Comparison of ENCODE assay signal across 13 cellular contexts in the genomic region with DNA sequence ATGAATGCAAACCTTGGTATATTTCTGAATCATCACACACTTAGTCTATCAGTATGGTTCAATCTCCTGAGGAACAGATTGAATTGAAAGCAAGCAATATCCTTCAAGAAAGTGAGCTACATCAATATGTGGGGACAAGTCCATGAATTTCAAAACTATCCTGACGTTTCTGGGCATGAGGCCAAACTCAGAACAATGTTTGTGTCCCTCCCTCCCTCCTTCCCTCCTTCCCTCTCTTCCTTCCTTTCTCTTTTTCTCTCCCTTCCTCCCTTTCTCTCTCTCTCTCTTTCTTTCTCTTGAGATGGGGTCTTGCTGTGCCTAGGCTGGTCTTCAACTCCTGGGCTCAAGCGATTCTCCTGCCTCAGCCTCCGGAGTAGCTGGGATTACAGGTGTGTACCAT. TPM values are rescaled to one million over a fixed set of nuclear protein-coding genes. Genes with fewer than 3 reads are reported as not detected.
DNase-seq lines count a peak whose midpoint lies in the region; ATAC-seq, FAIRE-seq and TF ChIP-seq lines count a peak whose summit lies in the region.
"Had no signal": no experiment of that assay in that cellular context is flagged by ENCODE, and none has a peak within 500 bp of the region (broad histone marks: within the 10 kb centered on the region; RNA-seq: fewer than 3 reads in every experiment).

No MANE protein-coding gene starts in this region.

- H3K23ac ChIP-seq in IMR-90 (ENCODE audit: low read depth, low read length) = no peak overlapping the region

- no peak overlapping the region for H2BK20ac ChIP-seq in IMR-90 (ENCODE audit: low read depth, low read length)

- H3K36me3 Mint-ChIP-seq in activated naive CD8-positive, alpha-beta T cell treated with anti-CD3 and anti-CD28 coated beads, Interleukin-2, amount 10 ng/mL, durations not matched to agents 7 days and 5 days = peaks cover 39% of the 10 kb centered on the region

- ATAC-seq in IMR-90 (ENCODE audit: low read depth) = peak; percentile 3; the same call in 1 of the 2 replicates
- no peak for ATAC-seq in activated naive CD8-positive, alpha-beta T cell treated with anti-CD3 and anti-CD28 coated beads, Interleukin-2, amount 10 ng/mL, durations not matched to agents 7 days and 5 days (ENCODE audit: low read depth)
- no peak for ATAC-seq in GM18861 (IDR thresholded peaks at IDR 0.05; ENCODE audit: unreplicated experiment)

- H3K4me1 Mint-ChIP-seq in activated naive CD8-positive, alpha-beta T cell treated with anti-CD3 and anti-CD28 coated beads, Interleukin-2, amount 10 ng/mL, durations not matched to agents 7 days and 5 days = peaks cover 56% of the 10 kb centered on the region

- peak; percentile 22 for DNase-seq in Daoy (ENCODE audit: low read depth)
- peak; percentile 55 for DNase-seq in IMR-90
- DNase-seq in activated naive CD8-positive, alpha-beta T cell treated with anti-CD3 and anti-CD28 coated beads, Interleukin-2, amount 10 ng/mL, durations not matched to agents 7 days and 5 days = no peak
- DNase-seq in lung microvascular endothelial cell (ENCODE audit: low read depth in 2 of 2) = peak; percentile 66
- no peak for DNase-seq in GM12892 (ENCODE audit: insufficient read length)
- no peak for DNase-seq in BE2C
- DNase-seq in vagina (ENCODE audit: extremely low spot score in 2 of 2) = no peak
- DNase-seq: dorsolateral prefrontal cortex; H7; left lung; NCI-H187; stimulated activated CD4-positive, alpha-beta T cell treated with anti-CD3 and anti-CD28 coated beads, Interleukin-2, amount 100 ng/mL, for 48 hours had no signal

- no TSS peak for BruUV-seq in IMR-90 (replicated peaks; lab: Mats Ljungman, UMichigan)

- H3K27ac Mint-ChIP-seq in activated naive CD8-positive, alpha-beta T cell treated with anti-CD3 and anti-CD28 coated beads, Interleukin-2, amount 10 ng/mL, durations not matched to agents 7 days and 5 days = peak overlapping the region; percentile 90

- in situ Hi-C loops in IMR-90 (cut with MboI; ENCODE audit: low sequenced_read_pairs) = loop anchor here (10.0 kb wide), 2 partner anchors 46 to 216 kb away; a partner anchor contains a TSS

- H2AK5ac ChIP-seq in IMR-90 (ENCODE audit: low read depth, low read length) = no peak overlapping the region

- H3K27me3 ChIP-seq in IMR-90 (ENCODE audit: control insufficient read depth, insufficient read depth, low read length) = no peaks in the 10 kb centered on the region
- H3K27me3 ChIP-seq in BE2C = no peaks in the 10 kb centered on the region; the same call in 1 of the 2 replicates
- no peaks in the 10 kb centered on the region for H3K27me3 ChIP-seq in vagina
- H3K27me3 ChIP-seq: dorsolateral prefrontal cortex, left lung had no signal

- H3K9me1 ChIP-seq in IMR-90 (ENCODE audit: insufficient read depth, low read length) = peaks cover 7% of the 10 kb centered on the region; the same call in 1 of the 2 replicates

- H3K18ac ChIP-seq in IMR-90 (ENCODE audit: low read depth, low read length) = no peak overlapping the region; the same call in 1 of the 2 replicates

- peak overlapping the region; percentile 54 for H3K4me2 ChIP-seq in IMR-90 (ENCODE audit: low read depth, low read length)

- no peaks in the 10 kb centered on the region for H3K27me3 Mint-ChIP-seq in activated naive CD8-positive, alpha-beta T cell treated with anti-CD3 and anti-CD28 coated beads, Interleukin-2, amount 10 ng/mL, durations not matched to agents 7 days and 5 days

- 0 out of 2 replicates have a peak, but pooled peaks cover 5% of the 10 kb centered on the region for H3K4me1 ChIP-seq in IMR-90 (ENCODE audit: control insufficient read depth, insufficient read depth, low read length)
- peaks cover 7% of the 10 kb centered on the region for H3K4me1 ChIP-seq in BE2C
- H3K4me1 ChIP-seq in vagina = peaks cover 26% of the 10 kb centered on the region

- TF ChIP-seq RAD21 in IMR-90 (IDR thresholded peaks at IDR 0.05; ENCODE audit: low read length) = no peak

- CTCF ChIA-PET in IMR-90 (lab: Yijun Ruan, JAX) = no interaction called here

- H3K9me3 Mint-ChIP-seq in activated naive CD8-positive, alpha-beta T cell treated with anti-CD3 and anti-CD28 coated beads, Interleukin-2, amount 10 ng/mL, durations not matched to agents 7 days and 5 days = no peaks in the 10 kb centered on the region

- no peak overlapping the region for H2AK9ac ChIP-seq in IMR-90 (replicated peaks; ENCODE audit: low read depth, low read length, poor library complexity)

- H3K9ac ChIP-seq in IMR-90 (ENCODE audit: low read depth, low read length) = no peak overlapping the region

- WGBS in IMR-90 (ENCODE audit: extremely low coverage in 2 of 2, insufficient read length in 1 of 2), 2 experiments = no CpG with 5 or more reads among the region's 3 CpGs

- no peak overlapping the region for H3K56ac ChIP-seq in IMR-90 (ENCODE audit: extremely low read depth, insufficient read depth, low read length)

- no peak overlapping the region; the same call in 1 of the 2 replicates for H3K4ac ChIP-seq in IMR-90 (ENCODE audit: low read depth, low read length)

- peak overlapping the region; percentile 19 for H3K4me3 Mint-ChIP-seq in activated naive CD8-positive, alpha-beta T cell treated with anti-CD3 and anti-CD28 coated beads, Interleukin-2, amount 10 ng/mL, durations not matched to agents 7 days and 5 days

- H4K8ac ChIP-seq in IMR-90 (ENCODE audit: low read depth in 2 of 2, low read length in 2 of 2) = no peak overlapping the region; a peak in 1 of 4 replicates

- TF ChIP-seq CTCF in IMR-90 (conservative IDR thresholded peaks at IDR 0.05; ENCODE audit: low read depth, low read length) (no peak), BE2C (IDR thresholded peaks at IDR 0.05; ENCODE audit: low read depth, low read length) (no peak), vagina (IDR thresholded peaks at IDR 0.05) (no peak)

- FAIRE-seq in GM12892 (lab: Jason Lieb, UNC) = no peak

- intact Hi-C loops in IMR-90 (cut with micrococcal nuclease) (loop anchor here (10.0 kb wide), 2 partner anchors 46 to 216 kb away; a partner anchor contains a TSS), vagina (cut with DNase I) (no loop called here)

- peaks cover 15% of the 10 kb centered on the region for H4K20me1 ChIP-seq in IMR-90 (ENCODE audit: insufficient read depth, low read length)

- no peak overlapping the region for H2BK15ac ChIP-seq in IMR-90 (ENCODE audit: low read depth, low read length)

- H3K4me3 ChIP-seq in IMR-90 (ENCODE audit: insufficient read depth, low read depth, low read length) (no peak overlapping the region), BE2C (ENCODE audit: low read depth, low read length) (no peak overlapping the region), vagina (no peak overlapping the region)
- H3K4me3 ChIP-seq: dorsolateral prefrontal cortex, left lung had no signal

- POLR2A ChIA-PET in IMR-90 (lab: Charles Lee; ENCODE audit: unreplicated experiment) = no interaction called here
- POLR2A ChIA-PET in activated naive CD8-positive, alpha-beta T cell treated with anti-CD3 and anti-CD28 coated beads, Interleukin-2, amount 10 ng/mL, durations not matched to agents 7 days and 5 days (lab: Charles Lee) = interaction anchor here (0.9 to 10.8 kb wide), 5 partner anchors 8 to 209 kb away, joined by 3 to 645 read pairs (median 13); a partner anchor contains a TSS

- H3K14ac ChIP-seq in IMR-90 (replicated peaks; ENCODE audit: low read depth, low read length) = no peak overlapping the region

- TF ChIP-seq POLR2A in IMR-90 (IDR thresholded peaks at IDR 0.05; ENCODE audit: low read depth, low read length) = no peak
- no peak for TF ChIP-seq POLR2A in GM12892 (IDR thresholded peaks at IDR 0.05; ENCODE audit: low read depth, low read length)
- no peak for TF ChIP-seq POLR2A in vagina (IDR thresholded peaks at IDR 0.05)

- H2BK5ac ChIP-seq in IMR-90 (ENCODE audit: low read depth, low read length, poor library complexity, severe bottlenecking) = peak overlapping the region; percentile 50

- dilution Hi-C loops in IMR-90 (cut with HindIII; ENCODE audit: low sequenced_read_pairs, unreplicated experiment) = no loop called here

- H3K9me3 ChIP-seq in IMR-90 (ENCODE audit: control insufficient read depth, insufficient read depth, low read length) = no peaks in the 10 kb centered on the region
- no peaks in the 10 kb centered on the region for H3K9me3 ChIP-seq in BE2C
- no peaks in the 10 kb centered on the region for H3K9me3 ChIP-seq in vagina
- H3K9me3 ChIP-seq: left lung had no signal

- H3K36me3 ChIP-seq in IMR-90 (ENCODE audit: control insufficient read depth, insufficient read depth, low read length) = peaks cover 8% of the 10 kb centered on the region
- H3K36me3 ChIP-seq in BE2C = peaks cover 27% of the 10 kb centered on the region
- peaks cover 0 to 7% of the 10 kb centered on the region in 2 donors for H3K36me3 ChIP-seq in vagina

- no peak overlapping the region for H2AFZ ChIP-seq in IMR-90 (replicated peaks; ENCODE audit: low read length, poor library complexity)

- H3K27ac ChIP-seq in IMR-90 (ENCODE audit: insufficient read depth, low read length) (no peak overlapping the region), vagina (no peak overlapping the region)

- H3K79me1 ChIP-seq in IMR-90 (ENCODE audit: low read depth in 1 of 2, low read length in 2 of 2) = peaks cover 6 to 40% of the 10 kb centered on the region in 2 experiments; a peak in 3 of 4 replicates

- H4K91ac ChIP-seq in IMR-90 (ENCODE audit: insufficient read depth, low read depth, low read length) = no peak overlapping the region

- H4K5ac ChIP-seq in IMR-90 (ENCODE audit: low read depth, low read length) = 0 out of 2 replicates have a peak overlapping the region, but pooled peaks have one; percentile 46

- no peak overlapping the region for H2BK120ac ChIP-seq in IMR-90 (ENCODE audit: low read depth, low read length)

TF ChIP-seq in IMR-90, 13 proteins besides CTCF, POLR2A, EP300 and RAD21 (continues in another document):
- TF ChIP-seq FOS (IDR thresholded peaks at IDR 0.05; ENCODE audit: low read depth, low read length) = no peak

RNA-seq across cellular contexts. Expression of a gene that starts 27.9 kb away (rescaled TPM):
- 130 and 153 TPM in 2 replicates for total RNA-seq in Daoy (2014; rRNA removed; shearing (Covaris generic))
- total RNA-seq in IMR-90 (2012; rRNA removed) (59.3 and 120 TPM in 2 replicates), lung microvascular endothelial cell (40.5 and 43.5 TPM in 2 replicates), vagina (60.9 TPM)
- 35.7 and 50.1 TPM in 2 replicates for polyA plus RNA-seq in IMR-90 (2012; rRNA removed)
- polyA plus RNA-seq in IMR-90 (2012; cell fraction: cytosol; rRNA removed) = 5.8 and 7.5 TPM in 2 replicates
- 4.5 and 21.9 TPM in 2 replicates for polyA plus RNA-seq in IMR-90 (2012; cell fraction: nucleus; rRNA removed; ENCODE audit: low replicate concordance)
- total RNA-seq in activated naive CD8-positive, alpha-beta T cell treated with anti-CD3 and anti-CD28 coated beads, Interleukin-2, amount 10 ng/mL, durations not matched to agents 7 days and 5 days = 10 to 100 TPM; 94.4 to 99.3 TPM
- 95.0 TPM for polyA plus RNA-seq in GM12892 (2012; ENCODE audit: missing spikeins)
- 178 TPM for polyA plus RNA-seq in BE2C (2012; ENCODE audit: insufficient read depth, insufficient read length, low read depth)

Comparison
In these comparisons a context has a peak if more than half of its experiments do, and no peak if none do; other contexts are left out.
1. DNase-seq: peak in Daoy (single experiment), IMR-90 (single experiment) and lung microvascular endothelial cell (2 of 2); none in activated naive CD8-positive, alpha-beta T cell treated with anti-CD3 and anti-CD28 coated beads, Interleukin-2, amount 10 ng/mL, durations not matched to agents 7 days and 5 days (single experiment), GM12892 (single experiment), BE2C (single experiment) and vagina (0 of 2).